Comparison of ENCODE assay signal across 20 cellular contexts in genomic region chr1:169521226-169521625, GRCh38. TPM values are rescaled to one million over a fixed set of nuclear protein-coding genes. Genes with fewer than 3 reads are reported as not detected.
A peak's percentile ranks its signal among the peaks of the same experiment; 100 is the strongest.
DNase-seq lines count a peak whose midpoint lies in the region; ATAC-seq, FAIRE-seq and TF ChIP-seq lines count a peak whose summit lies in the region.
"Had no signal": no experiment of that assay in that cellular context is flagged by ENCODE, and none has a peak within 500 bp of the region (broad histone marks: within the 10 kb centered on the region; RNA-seq: fewer than 3 reads in every experiment).

No MANE protein-coding gene starts in this region.

- DNase-seq in LoVo (ENCODE audit: low spot score) (peak; percentile 46), H1 (ENCODE audit: low read depth in 1 of 2, low spot score in 2 of 2) (no peak), neural progenitor cell (ENCODE audit: low spot score) (no peak), NCI-H446 (lab: John Stamatoyannopoulos, UW) (no peak)
- DNase-seq: CD8-positive, alpha-beta T cell; COR-L47; DMS153; DMS79 treated with DMSO at 0.1 percent for 48 hours; EL; GOT3; IMR-90 had no signal

- TF ChIP-seq EP300 in H1 (IDR thresholded peaks at IDR 0.05; ENCODE audit: borderline replicate concordance in 1 of 2, low read depth in 2 of 2, low read length in 2 of 2): no peak

- H3K4me2 ChIP-seq in H1 (ENCODE audit: insufficient read depth in 1 of 2, low read depth in 2 of 2, low read length in 2 of 2) (no peak overlapping the region), neural progenitor cell (no peak overlapping the region)
- H3K4me2 ChIP-seq: A549 had no signal

- H3K4me3 Mint-ChIP-seq in neural progenitor cell: no peak overlapping the region
- H3K4me3 Mint-ChIP-seq in activated T-helper 17 cell treated with anti-CD3 and anti-CD28 coated beads, Interleukin-2, amount 50 U/mL, for 72 hours: no peak overlapping the region
- H3K4me3 Mint-ChIP-seq: CD14-positive monocyte; CD8-positive, alpha-beta T cell had no signal

- ATAC-seq in GM21390 (IDR thresholded peaks at IDR 0.05; ENCODE audit: unreplicated experiment) (no peak), HG03108 (IDR thresholded peaks at IDR 0.05; ENCODE audit: unreplicated experiment) (no peak)
- ATAC-seq in activated T-helper 17 cell treated with anti-CD3 and anti-CD28 coated beads, Interleukin-2, amount 50 U/mL, for 72 hours (replicated peaks): no peak
- ATAC-seq: A549; CD8-positive, alpha-beta T cell had no signal

- no peak overlapping the region for H2BK15ac ChIP-seq in H1 (ENCODE audit: low read length)

- no peak overlapping the region for H2BK120ac ChIP-seq in H1 (replicated peaks; ENCODE audit: low read depth, low read length)

- H3K23ac ChIP-seq in H1 (ENCODE audit: insufficient read length): no peak overlapping the region

- H3K27me3 Mint-ChIP-seq in neural progenitor cell (ENCODE audit: insufficient read depth, low read depth): no peaks in the 10 kb centered on the region
- H3K27me3 Mint-ChIP-seq in activated T-helper 17 cell treated with anti-CD3 and anti-CD28 coated beads, Interleukin-2, amount 50 U/mL, for 72 hours: no peaks in the 10 kb centered on the region

- 0 out of 2 replicates have a peak overlapping the region, but pooled peaks have one; percentile 8 for H2AFZ ChIP-seq in H1 (ENCODE audit: low read length)
- peak overlapping the region; percentile 49 for H2AFZ ChIP-seq in neural progenitor cell (replicated peaks)

- H3K36me3 ChIP-seq in H1 (ENCODE audit: control insufficient read depth in 2 of 4, insufficient read depth in 4 of 4, low read length in 3 of 4): no peaks in the 10 kb centered on the region
- H3K36me3 ChIP-seq in neural progenitor cell: no peaks in the 10 kb centered on the region
- H3K36me3 ChIP-seq: HAP-1 had no signal

- H3K56ac ChIP-seq in H1 (replicated peaks; ENCODE audit: insufficient read length, low read depth, low read length): no peak overlapping the region

- FAIRE-seq in H1 (lab: Jason Lieb, UNC): no peak
- FAIRE-seq: A549, D721Med, G401.6, GM12891 had no signal

- H3K14ac ChIP-seq in H1 (ENCODE audit: insufficient read length): no peak overlapping the region

- H3K9me3 ChIP-seq in H1 (ENCODE audit: insufficient read depth in 2 of 2, low read depth in 1 of 2, low read length in 1 of 2): no peaks in the 10 kb centered on the region
- no peaks in the 10 kb centered on the region for H3K9me3 ChIP-seq in neural progenitor cell (ENCODE audit: low read depth)
- H3K9me3 ChIP-seq: A549, HAP-1 had no signal

- H4K91ac ChIP-seq in H1 (replicated peaks; ENCODE audit: insufficient read length, low read length): no peak overlapping the region

- H3K9me3 Mint-ChIP-seq in neural progenitor cell: no peaks in the 10 kb centered on the region
- H3K9me3 Mint-ChIP-seq in activated T-helper 17 cell treated with anti-CD3 and anti-CD28 coated beads, Interleukin-2, amount 50 U/mL, for 72 hours: no peaks in the 10 kb centered on the region
- H3K9me3 Mint-ChIP-seq: CD8-positive, alpha-beta T cell had no signal

- no peaks in the 10 kb centered on the region for H3K4me1 Mint-ChIP-seq in neural progenitor cell
- H3K4me1 Mint-ChIP-seq in activated T-helper 17 cell treated with anti-CD3 and anti-CD28 coated beads, Interleukin-2, amount 50 U/mL, for 72 hours: no peaks in the 10 kb centered on the region
- H3K4me1 Mint-ChIP-seq: CD14-positive monocyte had no signal

- H3K23me2 ChIP-seq in H1 (ENCODE audit: low read depth, low read length): no peaks in the 10 kb centered on the region

- H3K9ac ChIP-seq in H1 (replicated peaks in 1 of 4; ENCODE audit: extremely low read depth in 1 of 4, low read depth in 3 of 4, low read length in 3 of 4) (no peak overlapping the region), neural progenitor cell (no peak overlapping the region)

- TF ChIP-seq RAD21 in H1 (IDR thresholded peaks at IDR 0.05 in 1 of 2, conservative IDR thresholded peaks at IDR 0.05 in 1 of 2; ENCODE audit: low read depth in 2 of 2, low read length in 2 of 2): no peak

- TF ChIP-seq CTCF in H1 (IDR thresholded peaks at IDR 0.05; ENCODE audit: control extremely low read depth in 1 of 3, insufficient read depth in 1 of 3, low read depth in 1 of 3, low read length in 3 of 3): no peak
- no peak for TF ChIP-seq CTCF in neural progenitor cell (IDR thresholded peaks at IDR 0.05)

- no peak overlapping the region for H2AK5ac ChIP-seq in H1 (ENCODE audit: low read depth, low read length)

- no peak overlapping the region for H2BK20ac ChIP-seq in H1 (ENCODE audit: low read length)

- H3K27ac Mint-ChIP-seq in neural progenitor cell: no peak overlapping the region
- no peak overlapping the region for H3K27ac Mint-ChIP-seq in activated T-helper 17 cell treated with anti-CD3 and anti-CD28 coated beads, Interleukin-2, amount 50 U/mL, for 72 hours
- H3K27ac Mint-ChIP-seq: CD8-positive, alpha-beta T cell had no signal

- H3K36me3 Mint-ChIP-seq in neural progenitor cell: no peaks in the 10 kb centered on the region
- no peaks in the 10 kb centered on the region for H3K36me3 Mint-ChIP-seq in activated T-helper 17 cell treated with anti-CD3 and anti-CD28 coated beads, Interleukin-2, amount 50 U/mL, for 72 hours (ENCODE audit: low read depth)
- H3K36me3 Mint-ChIP-seq: CD8-positive, alpha-beta T cell had no signal

- no peak overlapping the region; the same call in 1 of the 2 replicates for H2BK5ac ChIP-seq in H1 (ENCODE audit: low read depth, low read length)

- no peak overlapping the region for H2BK12ac ChIP-seq in H1 (ENCODE audit: low read depth, low read length)

- no peaks in the 10 kb centered on the region for H3K79me1 ChIP-seq in H1 (ENCODE audit: low read depth, low read length)

- no peaks in the 10 kb centered on the region for H4K20me1 ChIP-seq in H1 (replicated peaks in 1 of 2; ENCODE audit: control insufficient read depth in 1 of 2, insufficient read depth in 2 of 2, low read length in 2 of 2)
- no peaks in the 10 kb centered on the region for H4K20me1 ChIP-seq in neural progenitor cell (ENCODE audit: low read depth)

- H3K4me1 ChIP-seq in H1 (replicated peaks in 1 of 4; ENCODE audit: control insufficient read depth in 3 of 4, insufficient read depth in 4 of 4, low read length in 3 of 4) (no peaks in the 10 kb centered on the region), neural progenitor cell (no peaks in the 10 kb centered on the region)
- H3K4me1 ChIP-seq: A549, HAP-1 had no signal

- H3K27ac ChIP-seq in H1 (ENCODE audit: low read depth, low read length): no peak overlapping the region
- no peak overlapping the region for H3K27ac ChIP-seq in neural progenitor cell
- H3K27ac ChIP-seq: A549 had no signal

- H3F3A ChIP-seq in neural progenitor cell (ENCODE audit: low read depth): no peaks in the 10 kb centered on the region

- no peak overlapping the region for H3K4ac ChIP-seq in H1 (replicated peaks; ENCODE audit: insufficient read length, low read depth, low read length)

- no peak overlapping the region for H4K8ac ChIP-seq in H1 (ENCODE audit: extremely low read depth, insufficient read depth, low read length)

- POLR2A ChIA-PET in H1 (lab: Charles Lee; ENCODE audit: partially characterized antibody): no interaction called here

- no peaks in the 10 kb centered on the region for H3K27me3 ChIP-seq in H1 (replicated peaks in 1 of 4; ENCODE audit: control insufficient read depth in 3 of 4, extremely low read depth in 1 of 4, insufficient read depth in 3 of 4, low read length in 3 of 4)
- no peaks in the 10 kb centered on the region for H3K27me3 ChIP-seq in neural progenitor cell

- no peak overlapping the region for H3K18ac ChIP-seq in H1 (ENCODE audit: extremely low read depth, low read length)

- H4K5ac ChIP-seq in H1 (ENCODE audit: insufficient read length, low read depth, low read length): no peak overlapping the region

- H3K4me3 ChIP-seq in H1 (ENCODE audit: extremely low read depth in 1 of 4, insufficient read depth in 2 of 4, low read depth in 3 of 4, low read length in 4 of 4) (no peak overlapping the region), neural progenitor cell (no peak overlapping the region)
- H3K4me3 ChIP-seq: A549, HAP-1 had no signal

- CTCF ChIA-PET in H1 (lab: Charles Lee; ENCODE audit: partially characterized antibody): no interaction called here

- no peaks in the 10 kb centered on the region for H3K79me2 ChIP-seq in H1 (ENCODE audit: control insufficient read depth in 1 of 2, insufficient read depth in 2 of 2, low read length in 2 of 2)
- H3K79me2 ChIP-seq in neural progenitor cell (ENCODE audit: low read depth): no peaks in the 10 kb centered on the region

- 78% methylated on average over 1 of the region's 1 CpG; no CpG with 5 or more reads in 1 of the 2 experiments for WGBS in H1 (ENCODE audit: extremely low coverage in 1 of 2, insufficient coverage in 1 of 2, insufficient read length in 1 of 2, insufficient replicate concordance in 2 of 2, low coverage in 1 of 2, low lambda C conversion rate in 2 of 2, missing lambda C conversion rate in 1 of 2), 2 experiments

- TF ChIP-seq POLR2A in H1 (IDR thresholded peaks at IDR 0.05; ENCODE audit: control extremely low read depth in 1 of 2, low read depth in 2 of 2, low read length in 2 of 2): no peak

TF ChIP-seq in H1, 55 proteins besides CTCF, POLR2A, EP300 and RAD21 (continues in another document):
- TF ChIP-seq JUND (IDR thresholded peaks at IDR 0.05; ENCODE audit: low read length) (no peak), ATF2 (IDR thresholded peaks at IDR 0.05; ENCODE audit: low read length) (no peak), SRF (IDR thresholded peaks at IDR 0.05; ENCODE audit: low read depth, low read length) (no peak)

RNA-seq across cellular contexts. Expression of gene SLC19A2, which starts 35.5 kb away (rescaled TPM):
- 22.5 and 23.2 TPM in 2 replicates for total RNA-seq in H1 (2021; fragmentation: NEBNext Ultra II Directional; extraction: Animal tissue kit (Norgen Biotek cat#: 25700))
- 18.4 and 21.2 TPM in 2 replicates for polyA plus RNA-seq in H1 (2011; rRNA removed)
- polyA plus RNA-seq in H1 (2011; cell fraction: cytosol; rRNA removed): 19.7 TPM
- polyA plus RNA-seq in H1 (2011; cell fraction: nucleus; rRNA removed): 13.0 TPM
- polyA plus RNA-seq in H1 (2012, experiment 1 of 2): 8.7 to 14.7 TPM (median 11.7 TPM) in 4 replicates
- 2.7 TPM for polyA plus RNA-seq in H1 (2012, experiment 2 of 2)
- polyA plus RNA-seq in H1 (2013, experiment 1 of 2): 24.8 TPM
- 30.6 TPM for polyA plus RNA-seq in H1 (2013, experiment 2 of 2)
- 38.0 and 48.9 TPM in 2 replicates for polyA minus RNA-seq in H1 (2011; rRNA and poly(A)+ RNA removed)
- 15.7 TPM for polyA minus RNA-seq in H1 (2011; cell fraction: cytosol; rRNA and poly(A)+ RNA removed)
- 23.6 TPM for polyA minus RNA-seq in H1 (2011; cell fraction: nucleus; rRNA and poly(A)+ RNA removed)
- 24.1 and 35.4 TPM in 2 replicates for total RNA-seq in neural progenitor cell (ENCODE audit: low replicate concordance)
- 10 to 100 TPM in 1 of 2 donors, 1 to 10 TPM in 1; 9.1 to 13.9 TPM for total RNA-seq in activated T-helper 17 cell treated with anti-CD3 and anti-CD28 coated beads, Interleukin-2, amount 50 U/mL, for 72 hours
